11 cellular contexts compared by ENCODE assay signal in the genomic region with DNA sequence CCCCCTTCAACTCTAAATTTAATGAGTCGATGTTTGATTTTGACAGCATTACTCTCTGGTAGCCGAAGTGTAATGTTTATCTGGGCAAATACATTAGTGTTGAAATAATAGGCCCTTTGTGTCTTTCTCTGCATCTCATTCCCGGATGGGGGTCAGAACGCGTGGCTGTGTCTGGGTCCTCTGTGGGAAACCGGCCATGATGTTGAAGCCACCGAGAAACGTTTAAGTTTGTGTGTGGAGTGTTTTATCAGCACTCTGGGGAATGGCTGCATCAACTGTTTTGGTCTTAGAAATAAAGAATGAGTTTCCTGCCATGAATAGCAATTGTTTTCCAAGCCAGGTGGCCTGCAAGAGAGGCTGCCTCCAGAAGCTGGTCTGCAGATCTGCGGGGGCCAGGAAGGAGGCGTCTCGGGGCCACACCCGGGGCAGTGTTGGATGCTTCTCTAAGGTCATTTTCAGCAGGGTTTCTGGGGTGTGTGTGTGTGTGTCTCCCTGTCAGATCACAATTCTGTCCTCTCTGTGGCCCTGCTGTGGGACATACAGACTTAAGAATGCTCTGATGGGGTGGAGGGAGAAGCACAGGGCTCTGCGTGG.
DNase-seq lines count a peak whose midpoint lies in the region; ATAC-seq and TF ChIP-seq lines count a peak whose summit lies in the region.
"Had no signal": no experiment of that assay in that cellular context is flagged by ENCODE, and none has a peak within 500 bp of the region (broad histone marks: within the 10 kb centered on the region; RNA-seq: fewer than 3 reads in every experiment).

No MANE protein-coding gene starts in this region.

- H3K27me3 ChIP-seq in esophagus muscularis mucosa, result no peaks in the 10 kb centered on the region

- no peaks in the 10 kb centered on the region for H3K9me3 Mint-ChIP-seq in activated CD8-positive, alpha-beta memory T cell treated with anti-CD3 and anti-CD28 coated beads, Interleukin-2, amount 10 ng/mL, durations not matched to agents 7 days and 5 days (ENCODE audit: low read depth)

- CTCF ChIA-PET in activated CD8-positive, alpha-beta memory T cell treated with anti-CD3 and anti-CD28 coated beads, Interleukin-2, amount 10 ng/mL, durations not matched to agents 7 days and 5 days (lab: Charles Lee), result no interaction called here

- peak overlapping the region in 1 of 4 donors; percentile 16 for H3K27ac ChIP-seq in esophagus muscularis mucosa (replicated peaks in 1 of 4)
- H3K27ac ChIP-seq: 22Rv1 had no signal

- peak; percentile 49 for DNase-seq in NCI-H1092 treated with DMSO at 0.1 percent for 48 hours (lab: John Stamatoyannopoulos, UW)
- DNase-seq in NCI-H1092 (lab: John Stamatoyannopoulos, UW), result no peak
- DNase-seq in SK-MEL-5 (ENCODE audit: low read depth, low spot score), result peak; percentile 43
- DNase-seq in hippocampal formation (lab: John Stamatoyannopoulos, UW), result peak; percentile 63 to 64
- DNase-seq in sciatic nerve (ENCODE audit: low spot score), result no peak
- DNase-seq in esophagus muscularis mucosa (ENCODE audit: extremely low spot score), result no peak
- DNase-seq in activated CD8-positive, alpha-beta memory T cell treated with anti-CD3 and anti-CD28 coated beads, Interleukin-2, amount 10 ng/mL, durations not matched to agents 7 days and 5 days, result no peak
- DNase-seq in hepatic stellate cell (ENCODE audit: low spot score), result no peak
- DNase-seq: stimulated activated CD4-positive, alpha-beta T cell treated with anti-CD3 and anti-CD28 coated beads, Interleukin-1b, Interleukin-23, amount 100 ng/mL, for 48 hours; stimulated activated naive CD4-positive, alpha-beta T cell had no signal

- no peaks in the 10 kb centered on the region for H3K36me3 ChIP-seq in esophagus muscularis mucosa

- TF ChIP-seq POLR2A in esophagus muscularis mucosa (IDR thresholded peaks at IDR 0.05; ENCODE audit: low read depth), result no peak

- no peak for TF ChIP-seq EP300 in esophagus muscularis mucosa (IDR thresholded peaks at IDR 0.05)

- H3K36me3 Mint-ChIP-seq in activated CD8-positive, alpha-beta memory T cell treated with anti-CD3 and anti-CD28 coated beads, Interleukin-2, amount 10 ng/mL, durations not matched to agents 7 days and 5 days, result peaks cover 18% of the 10 kb centered on the region

- ATAC-seq in sciatic nerve, result peak; percentile 82
- no peak for ATAC-seq in activated CD8-positive, alpha-beta memory T cell treated with anti-CD3 and anti-CD28 coated beads, Interleukin-2, amount 10 ng/mL, durations not matched to agents 7 days and 5 days

- no peaks in the 10 kb centered on the region for H3K27me3 Mint-ChIP-seq in activated CD8-positive, alpha-beta memory T cell treated with anti-CD3 and anti-CD28 coated beads, Interleukin-2, amount 10 ng/mL, durations not matched to agents 7 days and 5 days

- WGBS in esophagus muscularis mucosa, result 78% methylated on average over 13 of the region's 13 CpGs

- no peak overlapping the region for H3K4me3 ChIP-seq in esophagus muscularis mucosa

- H3K4me3 Mint-ChIP-seq in activated CD8-positive, alpha-beta memory T cell treated with anti-CD3 and anti-CD28 coated beads, Interleukin-2, amount 10 ng/mL, durations not matched to agents 7 days and 5 days, result no peak overlapping the region

- H3K4me1 ChIP-seq in esophagus muscularis mucosa, result peaks cover 18 to 37% (median 26%) of the 10 kb centered on the region in 4 donors

- no peak overlapping the region for H3K27ac Mint-ChIP-seq in activated CD8-positive, alpha-beta memory T cell treated with anti-CD3 and anti-CD28 coated beads, Interleukin-2, amount 10 ng/mL, durations not matched to agents 7 days and 5 days

- TF ChIP-seq CTCF in esophagus muscularis mucosa (IDR thresholded peaks at IDR 0.05), result no peak

- H3K4me1 Mint-ChIP-seq in activated CD8-positive, alpha-beta memory T cell treated with anti-CD3 and anti-CD28 coated beads, Interleukin-2, amount 10 ng/mL, durations not matched to agents 7 days and 5 days, result no peaks in the 10 kb centered on the region

- intact Hi-C loops in sciatic nerve (cut with DNase I) (no loop called here), esophagus muscularis mucosa (cut with DNase I) (no loop called here)

- in situ Hi-C loops in SK-MEL-5 (cut with HindIII; ENCODE audit: low pct_unique_long_range_greater_than_20kb, low sequenced_read_pairs), result no loop called here

- H3K9me3 ChIP-seq in esophagus muscularis mucosa, result no peaks in the 10 kb centered on the region

Comparison
In these comparisons a context has a peak if more than half of its experiments do, and no peak if none do; other contexts are left out.
1. DNase-seq: peak in NCI-H1092 treated with DMSO at 0.1 percent for 48 hours (single experiment), SK-MEL-5 (single experiment) and hippocampal formation (2 of 2); none in NCI-H1092 (single experiment), sciatic nerve (single experiment), esophagus muscularis mucosa (single experiment), activated CD8-positive, alpha-beta memory T cell treated with anti-CD3 and anti-CD28 coated beads, Interleukin-2, amount 10 ng/mL, durations not matched to agents 7 days and 5 days (single experiment) and hepatic stellate cell (single experiment).